ENCODE assay signal across 8 cellular contexts in genomic region chr6:116564921-116565872, GRCh38. TPM values are rescaled to one million over a fixed set of nuclear protein-coding genes. Genes with fewer than 3 reads are reported as not detected.
DNase-seq lines count a peak whose midpoint lies in the region; ATAC-seq, FAIRE-seq and TF ChIP-seq lines count a peak whose summit lies in the region.

No MANE protein-coding gene starts in this region.

- H3K4me1 ChIP-seq in stomach (peaks cover 7 to 21% (median 16%) of the 10 kb centered on the region in 4 donors), OCI-LY7 (ENCODE audit: insufficient read depth, low read length, poor library complexity, severe bottlenecking) (peaks cover 16% of the 10 kb centered on the region)

- no TSS peak for BruUV-seq in OCI-LY7 (replicated peaks; lab: Mats Ljungman, UMichigan)

- no peaks in the 10 kb centered on the region for H3K9me3 ChIP-seq in stomach
- no peaks in the 10 kb centered on the region for H3K9me3 ChIP-seq in OCI-LY7 (ENCODE audit: low read length)

- H3K27ac ChIP-seq in angular gyrus (ENCODE audit: low read depth, low read length), result peak overlapping the region; percentile 13
- H3K27ac ChIP-seq in stomach, result no peak overlapping the region
- no peak overlapping the region for H3K27ac ChIP-seq in OCI-LY7 (ENCODE audit: low read depth, low read length, poor library complexity, severe bottlenecking)

- TF ChIP-seq POLR2A in stomach (IDR thresholded peaks at IDR 0.05), result no peak

- intact Hi-C loops in stomach (cut with DNase I; ENCODE audit: low total_unique reads) (no loop called here), OCI-LY7 (cut with micrococcal nuclease; ENCODE audit: unreplicated experiment) (no loop called here)

- no peak for TF ChIP-seq EP300 in stomach (IDR thresholded peaks at IDR 0.05)

- TF ChIP-seq CTCF in kidney epithelial cell (IDR thresholded peaks at IDR 0.05; ENCODE audit: insufficient read depth, low read length, poor library complexity, severe bottlenecking) (no peak), stomach (IDR thresholded peaks at IDR 0.05) (no peak), OCI-LY7 (conservative IDR thresholded peaks at IDR 0.05; ENCODE audit: low read length) (no peak)

- 39 to 63% (median 45%) methylated on average over 39 to 42 of the region's 42 CpGs for WGBS in stomach, 5 donors

- H3K36me3 ChIP-seq in kidney epithelial cell (ENCODE audit: control insufficient read depth, insufficient read depth, low read length) (no peaks in the 10 kb centered on the region), stomach (no peaks in the 10 kb centered on the region), OCI-LY7 (ENCODE audit: insufficient read depth, low read length) (no peaks in the 10 kb centered on the region)

- H4K20me1 ChIP-seq in OCI-LY7 (ENCODE audit: insufficient read depth, low read length), result no peaks in the 10 kb centered on the region

- no peak for FAIRE-seq in frontal cortex (lab: Jason Lieb, UNC)

- H3K4me3 ChIP-seq in kidney epithelial cell (ENCODE audit: low read depth, low read length) (peak overlapping the region; percentile 30), stomach (peak overlapping the region; percentile 34 to 41 (median 36)), OCI-LY7 (ENCODE audit: low read depth, low read length, poor library complexity, severe bottlenecking) (no peak overlapping the region)

- DNase-seq in NCI-H1105 (lab: John Stamatoyannopoulos, UW), result peak; percentile 17
- no peak for DNase-seq in kidney epithelial cell (ENCODE audit: low read depth)
- DNase-seq in stomach, result no peak
- DNase-seq in OCI-LY7 (ENCODE audit: low spot score), result no peak
- DNase-seq in frontal cortex (ENCODE audit: low spot score in 2 of 2), result no peak
- no peak for DNase-seq in COLO829 (ENCODE audit: low spot score)

- no peak overlapping the region for H2AFZ ChIP-seq in OCI-LY7 (ENCODE audit: low read length)

- CTCF ChIA-PET in OCI-LY7 (lab: Charles Lee; ENCODE audit: unreplicated experiment), result no interaction called here

- no peaks in the 10 kb centered on the region for H3K9me2 ChIP-seq in OCI-LY7 (ENCODE audit: insufficient read depth, low read length)

- no peak for ATAC-seq in GM21737 (IDR thresholded peaks at IDR 0.05; ENCODE audit: unreplicated experiment)

- POLR2A ChIA-PET in OCI-LY7 (lab: Charles Lee), result interaction anchor here (0.7 kb wide), 1 partner anchor 175 kb away, joined by 4 read pairs; no protein-coding TSS in a partner anchor

- H3K27me3 ChIP-seq in kidney epithelial cell (ENCODE audit: control insufficient read depth, insufficient read depth, low read length) (peaks cover 2% of the 10 kb centered on the region), stomach (peaks cover 0 to 4% (median 0%) of the 10 kb centered on the region in 3 donors)

- peaks cover 10% of the 10 kb centered on the region; the same call in 1 of the 2 replicates for H3K79me2 ChIP-seq in OCI-LY7 (ENCODE audit: insufficient read depth, low read depth, low read length)

- H3K4me2 ChIP-seq in OCI-LY7 (ENCODE audit: low read length), result no peak overlapping the region

RNA-seq across cellular contexts. Expression of gene RWDD1, which starts 6.1 kb away (rescaled TPM):
- 36.8 and 38.6 TPM in 2 replicates for total RNA-seq in kidney epithelial cell
- total RNA-seq in stomach, result 10 to 100 TPM in 4 of 5 donors, 1 to 10 TPM in 1; 8.7 to 98.1 (median 25.7) TPM
- polyA plus RNA-seq in stomach, result 10 to 100 TPM; 64.4 to 92.4 (median 68.2) TPM
- total RNA-seq in OCI-LY7 (2014; rRNA removed; shearing (Covaris generic)), result 23.0 and 33.4 TPM in 2 replicates
- total RNA-seq in OCI-LY7 (2022), result 36.5 and 38.2 TPM in 2 replicates
- 26.5 TPM for total RNA-seq in frontal cortex

RNA-seq across cellular contexts. Expression of gene CALHM4, which starts 11.6 kb away (rescaled TPM):
- total RNA-seq in kidney epithelial cell (not detected in 2 replicates), stomach (not detected), OCI-LY7 (2022) (not detected in 2 replicates), frontal cortex (not detected)
- polyA plus RNA-seq in stomach, result not detected
- not detected in 2 replicates for total RNA-seq in OCI-LY7 (2014; rRNA removed; shearing (Covaris generic))

RNA-seq across cellular contexts. Expression of gene TRAPPC3L, which starts 19.7 kb away (rescaled TPM):
- total RNA-seq in kidney epithelial cell, result not detected in 2 replicates
- total RNA-seq in stomach, result not detected
- polyA plus RNA-seq in stomach, result not detected
- not detected in 2 replicates for total RNA-seq in OCI-LY7 (2014; rRNA removed; shearing (Covaris generic))
- not detected in 2 replicates for total RNA-seq in OCI-LY7 (2022)
- under 0.01 TPM for total RNA-seq in frontal cortex

RNA-seq across cellular contexts. Expression of gene RSPH4A, which starts 51.1 kb away (rescaled TPM):
- total RNA-seq in kidney epithelial cell, result 0.42 and 0.62 TPM in 2 replicates
- total RNA-seq in stomach, result 1 to 10 TPM in 2 of 5 donors, under 1 TPM in 1, not detected in 2; under 0.01 to 5.3 (median 1.7) TPM
- under 1 TPM; 0.18 to 0.31 (median 0.19) TPM for polyA plus RNA-seq in stomach
- 0.15 and 0.16 TPM in 2 replicates for total RNA-seq in OCI-LY7 (2014; rRNA removed; shearing (Covaris generic))
- not detected in 2 replicates for total RNA-seq in OCI-LY7 (2022)
- 1.6 TPM for total RNA-seq in frontal cortex

RNA-seq across cellular contexts. Expression of gene CALHM5, which starts 53.8 kb away (rescaled TPM):
- total RNA-seq in kidney epithelial cell (0.21 and 0.34 TPM in 2 replicates), stomach (1 to 10 TPM in 2 of 5 donors, under 1 TPM in 3; under 0.01 to 4.2 (median 0.29) TPM), OCI-LY7 (2022) (not detected in 2 replicates), frontal cortex (0.41 TPM)
- polyA plus RNA-seq in stomach, result under 1 TPM; 0.10 to 0.44 (median 0.15) TPM
- not detected in 2 replicates for total RNA-seq in OCI-LY7 (2014; rRNA removed; shearing (Covaris generic))
